7 cellular contexts compared by ENCODE assay signal in genomic region chr12:122202811-122203210, GRCh38. TPM values are rescaled to one million over a fixed set of nuclear protein-coding genes. Genes with fewer than 3 reads are reported as not detected.
DNase-seq lines count a peak whose midpoint lies in the region; ATAC-seq and TF ChIP-seq lines count a peak whose summit lies in the region.
"Not testable (repeated sequence)": the region's sequence is repeated elsewhere in the genome, so short reads cannot be mapped to it uniquely, and the experiment has no call there.
"Had no signal": no experiment of that assay in that cellular context is flagged by ENCODE, and none has a peak within 500 bp of the region (broad histone marks: within the 10 kb centered on the region; RNA-seq: fewer than 3 reads in every experiment).

No MANE protein-coding gene starts in this region.

- not testable (repeated sequence) for ATAC-seq in activated CD4-positive, alpha-beta T cell treated with anti-CD3 and anti-CD28 coated beads for 36 hours; upper lobe of right lung

- peaks cover 4 to 13% of the 10 kb centered on the region in 2 experiments; a peak in 2 of 3 replicates for H3K36me3 ChIP-seq in HEK293 (ENCODE audit: control insufficient read depth in 2 of 2, insufficient read depth in 1 of 2, low read length in 2 of 2)
- not testable (repeated sequence) for H3K36me3 ChIP-seq in iPS-18a (ENCODE audit: control insufficient read depth, low read depth, low read length); upper lobe of right lung

- H3K9ac ChIP-seq in iPS-18a (ENCODE audit: low read length) = not testable (repeated sequence)

- H3K4me3 Mint-ChIP-seq in activated CD4-positive, alpha-beta T cell treated with anti-CD3 and anti-CD28 coated beads for 36 hours = peak overlapping the region; percentile 74
- H3K4me3 Mint-ChIP-seq in osteocyte (ENCODE audit: unreplicated experiment) = peak overlapping the region; percentile 75

- POLR2A ChIA-PET in HEK293 (lab: Yijun Ruan, JAX) = interaction anchor here (1.0 to 1.3 kb wide), 4 partner anchors 23 to 149 kb away, joined by 3 to 5 read pairs (median 4); partner anchors contain the start of genes DIABLO and MLXIP
- POLR2A ChIA-PET in activated CD4-positive, alpha-beta T cell treated with anti-CD3 and anti-CD28 coated beads for 36 hours (lab: Charles Lee) = interaction anchor here (1.0 kb wide), 1 partner anchor 23 kb away, joined by 3 read pairs; the partner anchor contains the start of gene DIABLO

- H3K4me3 ChIP-seq in HEK293 (ENCODE audit: low read depth, low read length) (peak overlapping the region; percentile 46; the same call in 1 of the 2 replicates), choroid plexus epithelial cell (ENCODE audit: low read depth, low read length) (peak overlapping the region; percentile 58), iPS-18a (ENCODE audit: low read length) (peak overlapping the region; percentile 58), upper lobe of right lung (peak overlapping the region; percentile 64)

- not testable (repeated sequence) for H3K36me3 Mint-ChIP-seq in activated CD4-positive, alpha-beta T cell treated with anti-CD3 and anti-CD28 coated beads for 36 hours (ENCODE audit: low read depth); osteocyte (ENCODE audit: unreplicated experiment)

- H3K4me1 ChIP-seq in HEK293 (ENCODE audit: control insufficient read depth, insufficient read depth, low read length); iPS-18a (ENCODE audit: control insufficient read depth, low read depth, low read length): not testable (repeated sequence)
- peaks cover 13% of the 10 kb centered on the region for H3K4me1 ChIP-seq in upper lobe of right lung

- peaks cover 57% of the 10 kb centered on the region for H3K27me3 ChIP-seq in iPS-18a (ENCODE audit: control insufficient read depth, insufficient read depth, low read length)
- peaks cover 63% of the 10 kb centered on the region for H3K27me3 ChIP-seq in upper lobe of right lung

- TF ChIP-seq CTCF in HEK293 (tag by site-specific recombination; IDR thresholded peaks at IDR 0.05); choroid plexus epithelial cell (conservative IDR thresholded peaks at IDR 0.05; ENCODE audit: low read depth, low read length); osteocyte (IDR thresholded peaks at IDR 0.05); upper lobe of right lung (IDR thresholded peaks at IDR 0.05): not testable (repeated sequence)

- DNase-seq in activated CD4-positive, alpha-beta T cell treated with anti-CD3 and anti-CD28 coated beads for 36 hours; choroid plexus epithelial cell (ENCODE audit: low read depth); osteocyte (ENCODE audit: extremely low spot score, unreplicated experiment); upper lobe of right lung: not testable (repeated sequence)

- not testable (repeated sequence) for H3K27ac Mint-ChIP-seq in activated CD4-positive, alpha-beta T cell treated with anti-CD3 and anti-CD28 coated beads for 36 hours; osteocyte (ENCODE audit: unreplicated experiment)

- H3K27ac ChIP-seq in HEK293 (ENCODE audit: extremely low read depth, low read depth, low read length); iPS-18a (ENCODE audit: low read length); upper lobe of right lung: not testable (repeated sequence)

- H3K9me3 Mint-ChIP-seq in activated CD4-positive, alpha-beta T cell treated with anti-CD3 and anti-CD28 coated beads for 36 hours (ENCODE audit: low read depth); osteocyte (ENCODE audit: unreplicated experiment): not testable (repeated sequence)

- intact Hi-C loops in activated CD4-positive, alpha-beta T cell treated with anti-CD3 and anti-CD28 coated beads for 36 hours (cut with DNase I, micrococcal nuclease) = loop anchor here in 1 of 2 experiments (1.0 kb wide), 3 partner anchors 23 to 364 kb away; partner anchors contain the start of genes DIABLO and VPS33A
- intact Hi-C loops in upper lobe of right lung (cut with DNase I) = not testable (repeated sequence)

- not testable (repeated sequence) for H3K9me3 ChIP-seq in HEK293 (ENCODE audit: control insufficient read depth, insufficient read depth, low read depth, low read length); iPS-18a (ENCODE audit: control insufficient read depth, low read depth, low read length); upper lobe of right lung

- H3K4me1 Mint-ChIP-seq in activated CD4-positive, alpha-beta T cell treated with anti-CD3 and anti-CD28 coated beads for 36 hours = peaks cover 15% of the 10 kb centered on the region
- H3K4me1 Mint-ChIP-seq in osteocyte (ENCODE audit: unreplicated experiment) = peaks cover 10% of the 10 kb centered on the region

- peaks cover 17% of the 10 kb centered on the region for H3K27me3 Mint-ChIP-seq in activated CD4-positive, alpha-beta T cell treated with anti-CD3 and anti-CD28 coated beads for 36 hours
- H3K27me3 Mint-ChIP-seq in osteocyte (ENCODE audit: unreplicated experiment) = not testable (repeated sequence)

- CTCF ChIA-PET in HEK293 (lab: Yijun Ruan, JAX); activated CD4-positive, alpha-beta T cell treated with anti-CD3 and anti-CD28 coated beads for 36 hours (lab: Charles Lee): not testable (repeated sequence)

RNA-seq across cellular contexts. Expression of gene B3GNT4, which starts 0.7 kb away (rescaled TPM):
- 1 to 10 TPM; 2.0 to 2.6 TPM for total RNA-seq in activated CD4-positive, alpha-beta T cell treated with anti-CD3 and anti-CD28 coated beads for 36 hours
- total RNA-seq in osteocyte (0.21 and 0.64 TPM in 2 replicates), upper lobe of right lung (0.46 TPM)

RNA-seq across cellular contexts. Expression of gene LRRC43, which starts 19.9 kb away (rescaled TPM):
- total RNA-seq in activated CD4-positive, alpha-beta T cell treated with anti-CD3 and anti-CD28 coated beads for 36 hours = under 1 TPM in 1 of 2 experiments, not detected in 1; 0.37 TPM
- total RNA-seq in osteocyte (1.0 and 2.0 TPM in 2 replicates), upper lobe of right lung (not detected)

RNA-seq across cellular contexts. Expression of gene DIABLO, which starts 23.0 kb away (rescaled TPM):
- 10 to 100 TPM; 46.3 to 47.0 TPM for total RNA-seq in activated CD4-positive, alpha-beta T cell treated with anti-CD3 and anti-CD28 coated beads for 36 hours
- total RNA-seq in osteocyte (51.5 and 61.1 TPM in 2 replicates), upper lobe of right lung (31.9 TPM)

RNA-seq across cellular contexts. Expression of gene IL31, which starts 28.8 kb away (rescaled TPM):
- total RNA-seq in activated CD4-positive, alpha-beta T cell treated with anti-CD3 and anti-CD28 coated beads for 36 hours = 1 to 10 TPM; 2.1 to 4.0 TPM
- not detected in 2 replicates for total RNA-seq in osteocyte
- total RNA-seq in upper lobe of right lung = not detected
- total RNA-seq: mucosa of gallbladder had no signal
